Comparison of ENCODE assay signal across 8 cellular contexts in the genomic region with DNA sequence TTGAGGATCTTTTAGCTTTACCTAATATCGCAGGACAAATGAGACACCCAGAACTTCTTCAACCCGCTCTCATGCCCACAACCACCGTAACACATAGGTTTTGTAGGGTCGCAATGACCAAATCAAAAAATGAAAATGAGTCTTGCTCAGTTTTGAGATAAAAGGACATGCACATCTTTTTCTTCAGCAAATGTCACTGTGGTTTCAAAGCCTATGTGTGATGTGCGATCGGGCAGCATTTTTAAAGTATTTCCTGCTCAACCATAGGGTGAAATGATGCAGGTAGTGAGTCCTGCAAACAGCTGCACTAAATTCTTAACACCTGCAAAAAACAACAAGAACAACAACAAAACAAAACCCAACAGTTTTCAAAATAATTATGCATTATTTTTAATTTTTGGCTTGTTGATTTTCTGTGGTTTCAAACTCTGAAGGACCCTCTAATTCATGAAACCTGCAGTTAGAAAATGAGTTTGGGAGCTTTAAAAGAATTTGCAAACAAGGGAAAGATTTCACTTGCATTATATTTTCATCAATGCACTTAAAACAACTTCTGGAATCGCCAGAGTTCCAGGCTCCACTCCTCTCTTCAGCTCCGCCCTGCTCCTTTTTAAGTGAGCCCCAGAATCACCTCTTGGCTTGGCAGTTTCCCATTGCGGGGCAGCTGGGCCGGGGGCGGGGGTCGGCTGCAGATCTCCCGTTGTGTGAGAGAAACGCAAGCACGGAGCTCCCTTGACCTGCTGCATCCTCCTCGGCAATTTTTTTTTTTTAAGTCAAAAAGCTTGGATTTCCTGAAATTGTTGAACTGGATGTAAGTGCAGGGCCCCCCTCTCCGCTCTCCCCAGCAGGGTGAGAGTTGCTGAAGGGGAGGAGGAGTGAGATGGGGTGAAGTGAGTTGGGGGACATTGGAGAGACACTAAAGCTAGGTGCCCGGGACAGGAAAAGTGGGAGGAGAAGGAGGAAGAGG.
DNase-seq lines count a peak whose midpoint lies in the region; ATAC-seq and TF ChIP-seq lines count a peak whose summit lies in the region.

No MANE protein-coding gene starts in this region.

- DNase-seq in activated T-cell treated with anti-CD3 and anti-CD28 coated beads, Interleukin-2, amount 50 U/mL, for 24 hours = no peak
- DNase-seq in activated T-cell treated with anti-CD3 and anti-CD28 coated beads, Interleukin-2, amount 50 U/mL, for 1 hour = no peak
- peak; percentile 62 for DNase-seq in astrocyte of the spinal cord (ENCODE audit: low read depth, low spot score)
- DNase-seq in lower lobe of right lung = no peak
- DNase-seq in tibial nerve (ENCODE audit: low spot score in 2 of 2) = no peak
- DNase-seq in GM13976 (ENCODE audit: low spot score) = no peak
- DNase-seq in GM10248 (ENCODE audit: extremely low spot score) = no peak
- DNase-seq in stimulated activated CD4-positive, alpha-beta T cell treated with anti-CD3 and anti-CD28 coated beads, Interleukin-4, amount 100 ng/mL, for 1 hour = no peak

- H3K4me3 ChIP-seq in astrocyte of the spinal cord (ENCODE audit: low read depth, low read length) = peak overlapping the region; percentile 87
- peak overlapping the region; percentile 77 for H3K4me3 ChIP-seq in lower lobe of right lung
- H3K4me3 ChIP-seq in tibial nerve = peak overlapping the region; percentile 40 to 73 (median 53)

- H3K4me1 Mint-ChIP-seq in activated T-cell treated with anti-CD3 and anti-CD28 coated beads, Interleukin-2, amount 50 U/mL, for 24 hours (ENCODE audit: low read depth) = peaks cover 33% of the 10 kb centered on the region

- in situ Hi-C loops in astrocyte of the spinal cord (cut with HindIII; ENCODE audit: low sequenced_read_pairs) (no loop called here), GM13976 (cut with MboI; ENCODE audit: low sequenced_read_pairs, unreplicated experiment) (no loop called here)

- POLR2A ChIA-PET in GM10248 (lab: Yijun Ruan, JAX) = no interaction called here

- CTCF ChIA-PET in GM10248 (lab: Yijun Ruan, JAX) = interaction anchor here (1.0 to 2.5 kb wide), 6 partner anchors 11 to 117 kb away, joined by 3 to 7 read pairs (median 3); no protein-coding TSS in a partner anchor

- H3K9me3 ChIP-seq in lower lobe of right lung = no peaks in the 10 kb centered on the region
- no peaks in the 10 kb centered on the region for H3K9me3 ChIP-seq in tibial nerve

- peak overlapping the region; percentile 88 for H3K4me3 Mint-ChIP-seq in activated T-cell treated with anti-CD3 and anti-CD28 coated beads, Interleukin-2, amount 50 U/mL, for 24 hours

- peaks cover 32% of the 10 kb centered on the region for H3K4me1 ChIP-seq in lower lobe of right lung
- H3K4me1 ChIP-seq in tibial nerve = peaks cover 0 to 41% (median 6%) of the 10 kb centered on the region in 4 donors

- H3K27ac ChIP-seq in lower lobe of right lung (no peak overlapping the region), tibial nerve (peak overlapping the region in 2 of 4 donors; percentile 76 to 85)

- intact Hi-C loops in lower lobe of right lung (cut with DNase I) = no loop called here

- 32 to 38% methylated on average over 18 of the region's 18 CpGs for WGBS in tibial nerve, 2 donors

- TF ChIP-seq EP300 in tibial nerve (IDR thresholded peaks at IDR 0.05) = no peak

- peaks cover 21% of the 10 kb centered on the region for H3K36me3 Mint-ChIP-seq in activated T-cell treated with anti-CD3 and anti-CD28 coated beads, Interleukin-2, amount 50 U/mL, for 24 hours (ENCODE audit: low read depth)

- peak; percentile 1 to 4 for ATAC-seq in lower lobe of right lung

- no peak for TF ChIP-seq CTCF in astrocyte of the spinal cord (IDR thresholded peaks at IDR 0.05; ENCODE audit: low read depth, low read length)
- no peak for TF ChIP-seq CTCF in lower lobe of right lung (IDR thresholded peaks at IDR 0.05)
- no peak for TF ChIP-seq CTCF in tibial nerve (IDR thresholded peaks at IDR 0.05)
- TF ChIP-seq CTCF in GM13976 (IDR thresholded peaks at IDR 0.05; ENCODE audit: borderline replicate concordance, control extremely low read depth, extremely low read depth, insufficient read depth, missing control alignments) = no peak
- no peak for TF ChIP-seq CTCF in GM10248 (IDR thresholded peaks at IDR 0.05; ENCODE audit: control extremely low read depth, extremely low read depth, low read depth, missing control alignments)

- H3K27ac Mint-ChIP-seq in activated T-cell treated with anti-CD3 and anti-CD28 coated beads, Interleukin-2, amount 50 U/mL, for 24 hours = no peak overlapping the region

- peaks cover 89% of the 10 kb centered on the region for H3K27me3 Mint-ChIP-seq in activated T-cell treated with anti-CD3 and anti-CD28 coated beads, Interleukin-2, amount 50 U/mL, for 24 hours

- no peak for TF ChIP-seq POLR2A in tibial nerve (IDR thresholded peaks at IDR 0.05)

- H3K36me3 ChIP-seq in lower lobe of right lung (no peaks in the 10 kb centered on the region), tibial nerve (no peaks in the 10 kb centered on the region)

- H3K27me3 ChIP-seq in lower lobe of right lung (ENCODE audit: low read depth) (peaks cover 12% of the 10 kb centered on the region), tibial nerve (peaks cover 0 to 42% of the 10 kb centered on the region in 2 donors)

- H3K9me3 Mint-ChIP-seq in activated T-cell treated with anti-CD3 and anti-CD28 coated beads, Interleukin-2, amount 50 U/mL, for 24 hours = no peaks in the 10 kb centered on the region
